8 cellular contexts compared by ENCODE assay signal in genomic region chr11:45354976-45355705, GRCh38.
A peak's percentile ranks its signal among the peaks of the same experiment; 100 is the strongest.
DNase-seq lines count a peak whose midpoint lies in the region; TF ChIP-seq lines count a peak whose summit lies in the region.

No MANE protein-coding gene starts in this region.

- in situ Hi-C loops in HAP-1 (cut with MboI; ENCODE audit: low sequenced_read_pairs): no loop called here

- H3K27ac Mint-ChIP-seq in chondrocyte (ENCODE audit: unreplicated experiment): peak overlapping the region; percentile 68

- peak overlapping the region; percentile 73 for H3K4me3 Mint-ChIP-seq in chondrocyte (ENCODE audit: unreplicated experiment)

- H3K27me3 ChIP-seq in HAP-1 (ENCODE audit: low read depth): peaks cover 10% of the 10 kb centered on the region; the same call in 1 of the 2 replicates
- peaks cover 5% of the 10 kb centered on the region for H3K27me3 ChIP-seq in kidney epithelial cell (ENCODE audit: control insufficient read depth, insufficient read depth, low read length)

- no peaks in the 10 kb centered on the region; the same call in 1 of the 2 replicates for H3K4me1 ChIP-seq in HAP-1

- H3K4me1 Mint-ChIP-seq in chondrocyte (ENCODE audit: low read depth): peaks cover 9% of the 10 kb centered on the region

- H3K27me3 Mint-ChIP-seq in chondrocyte (ENCODE audit: low read depth): peaks cover 39% of the 10 kb centered on the region

- H3K4me3 ChIP-seq in HAP-1 (peak overlapping the region; percentile 32), kidney epithelial cell (ENCODE audit: low read depth, low read length) (peak overlapping the region; percentile 69)

- no peaks in the 10 kb centered on the region for H3K9me3 ChIP-seq in HAP-1

- H3K36me3 Mint-ChIP-seq in chondrocyte (ENCODE audit: low read depth): peaks cover 6% of the 10 kb centered on the region

- H3K36me3 ChIP-seq in HAP-1 (replicated peaks) (no peaks in the 10 kb centered on the region), kidney epithelial cell (ENCODE audit: control insufficient read depth, insufficient read depth, low read length) (no peaks in the 10 kb centered on the region)

- DNase-seq in Daoy (ENCODE audit: low read depth) (peak; percentile 83), HAP-1 (ENCODE audit: low spot score in 2 of 2) (peak; percentile 39 to 85), NCI-H146 (lab: John Stamatoyannopoulos, UW) (peak; percentile 65), chondrocyte (ENCODE audit: low spot score) (no peak), kidney epithelial cell (ENCODE audit: low read depth) (peak; percentile 34), HT-29 (ENCODE audit: low spot score) (no peak)
- peak; percentile 85 for DNase-seq in activated CD4-positive, alpha-beta T cell treated with anti-CD3 and anti-CD28 coated beads for 1 hour
- DNase-seq in stimulated activated CD4-positive, alpha-beta T cell treated with anti-CD3 and anti-CD28 coated beads, Interleukin-15, amount 100 ng/mL, for 48 hours (ENCODE audit: low read depth in 2 of 2): peak; percentile 71 to 78

- H3K9me3 Mint-ChIP-seq in chondrocyte (ENCODE audit: low read depth): peaks cover 7% of the 10 kb centered on the region

- TF ChIP-seq CTCF in chondrocyte (IDR thresholded peaks at IDR 0.05): peak; percentile 15
- no peak for TF ChIP-seq CTCF in kidney epithelial cell (IDR thresholded peaks at IDR 0.05; ENCODE audit: insufficient read depth, low read length, poor library complexity, severe bottlenecking)

Comparison
In these comparisons a context has a peak if more than half of its experiments do, and no peak if none do; other contexts are left out.
1. DNase-seq: peak in Daoy (single experiment), HAP-1 (2 of 2), NCI-H146 (single experiment), activated CD4-positive, alpha-beta T cell treated with anti-CD3 and anti-CD28 coated beads for 1 hour (single experiment), kidney epithelial cell (single experiment) and stimulated activated CD4-positive, alpha-beta T cell treated with anti-CD3 and anti-CD28 coated beads, Interleukin-15, amount 100 ng/mL, for 48 hours (2 of 2); none in chondrocyte (single experiment) and HT-29 (single experiment).